ENCODE assay signal across 21 cellular contexts in genomic region chr2:233026211-233026813, GRCh38. TPM values are rescaled to one million over a fixed set of nuclear protein-coding genes. Genes with fewer than 3 reads are reported as not detected.
DNase-seq lines count a peak whose midpoint lies in the region; ATAC-seq and TF ChIP-seq lines count a peak whose summit lies in the region.
"Had no signal": no experiment of that assay in that cellular context is flagged by ENCODE, and none has a peak within 500 bp of the region (broad histone marks: within the 10 kb centered on the region; RNA-seq: fewer than 3 reads in every experiment).

No MANE protein-coding gene starts in this region.

- H3K9me2 ChIP-seq in PC-9 (ENCODE audit: insufficient read depth), result no peaks in the 10 kb centered on the region

- H3K79me2 ChIP-seq in PC-9 (ENCODE audit: low read depth) (no peaks in the 10 kb centered on the region), trophoblast cell (ENCODE audit: control insufficient read depth, insufficient read depth, low read length, poor library complexity) (peaks cover 2% of the 10 kb centered on the region)

- in situ Hi-C loops in ACHN (cut with HindIII; ENCODE audit: low pct_ligation_motif_present, low pct_unique_long_range_greater_than_20kb, low sequenced_read_pairs), result no loop called here

- ATAC-seq in left colon, result no peak
- ATAC-seq: activated CD8-positive, alpha-beta memory T cell treated with anti-CD3 and anti-CD28 coated beads, Interleukin-2, amount 10 ng/mL, durations not matched to agents 7 days and 5 days; stimulated activated memory B cell treated with anti-CD40 and anti-IgM and Interleukin-4, amounts not matched to agents 10 μg/mL and 1 μg/mL and 100 μg/mL, for 72 hours had no signal

- no peaks in the 10 kb centered on the region for H4K20me1 ChIP-seq in PC-9 (ENCODE audit: insufficient read depth)

- intact Hi-C loops in PC-9 (cut with micrococcal nuclease; ENCODE audit: unreplicated experiment), result loop anchor here (1.0 to 5.0 kb wide), 8 partner anchors 38 to 221 kb away; no protein-coding TSS in a partner anchor
- intact Hi-C loops in left ventricle myocardium inferior (cut with micrococcal nuclease), result no loop called here
- intact Hi-C loops in left colon (cut with DNase I, micrococcal nuclease), result no loop called here

- TF ChIP-seq EP300 in tibial nerve (IDR thresholded peaks at IDR 0.05), result no peak

- H3K79me1 ChIP-seq in trophoblast cell (ENCODE audit: low read length), result no peaks in the 10 kb centered on the region

- POLR2A ChIA-PET in PC-9 (lab: Charles Lee; ENCODE audit: unreplicated experiment), result interaction anchor here (0.6 to 0.7 kb wide), 2 partner anchors 57 to 140 kb away, joined by 4 to 7 read pairs; no protein-coding TSS in a partner anchor

- H3K27ac ChIP-seq in PC-9, result peak overlapping the region; percentile 72
- no peak overlapping the region for H3K27ac ChIP-seq in trophoblast cell (ENCODE audit: low read depth, low read length)
- no peak overlapping the region for H3K27ac ChIP-seq in tibial nerve
- H3K27ac ChIP-seq in left ventricle myocardium inferior (replicated peaks), result no peak overlapping the region
- H3K27ac ChIP-seq: HL-60, VCaP had no signal

- H3K36me3 ChIP-seq in PC-9 (ENCODE audit: low read depth) (no peaks in the 10 kb centered on the region), trophoblast cell (ENCODE audit: control insufficient read depth in 1 of 2, insufficient read depth in 2 of 2, low read length in 2 of 2) (no peaks in the 10 kb centered on the region), tibial nerve (no peaks in the 10 kb centered on the region), left ventricle myocardium inferior (no peaks in the 10 kb centered on the region)

- peaks cover 45% of the 10 kb centered on the region for H3K4me1 ChIP-seq in PC-9 (replicated peaks; ENCODE audit: insufficient read depth)
- peaks cover 15 to 17% of the 10 kb centered on the region in 2 experiments for H3K4me1 ChIP-seq in trophoblast cell (ENCODE audit: control insufficient read depth in 1 of 2, insufficient read depth in 2 of 2, low read length in 2 of 2)
- H3K4me1 ChIP-seq in tibial nerve, result no peaks in the 10 kb centered on the region
- H3K4me1 ChIP-seq in left ventricle myocardium inferior, result no peaks in the 10 kb centered on the region

- H3K23ac ChIP-seq in trophoblast cell (ENCODE audit: low read length), result no peak overlapping the region

- no peak overlapping the region for H3K4ac ChIP-seq in trophoblast cell (ENCODE audit: low read depth, low read length)

- no peak overlapping the region for H2AK5ac ChIP-seq in trophoblast cell (ENCODE audit: low read length)

- no peak overlapping the region for H3K14ac ChIP-seq in trophoblast cell (ENCODE audit: low read length)

- no TSS peak for BruUV-seq in PC-9 (replicated peaks; lab: Mats Ljungman, UMichigan)

- no peak overlapping the region for H2BK5ac ChIP-seq in trophoblast cell (ENCODE audit: low read depth, low read length, poor library complexity)

- TF ChIP-seq CTCF in PC-9 (conservative IDR thresholded peaks at IDR 0.05), result peak; percentile 51
- no peak for TF ChIP-seq CTCF in epithelial cell of proximal tubule (conservative IDR thresholded peaks at IDR 0.05; ENCODE audit: low read depth, low read length)
- no peak for TF ChIP-seq CTCF in tibial nerve (IDR thresholded peaks at IDR 0.05)
- no peak for TF ChIP-seq CTCF in left ventricle myocardium inferior (IDR thresholded peaks at IDR 0.05; ENCODE audit: borderline replicate concordance)

- H2BK120ac ChIP-seq in trophoblast cell (ENCODE audit: insufficient read depth, low read length, poor library complexity), result no peak overlapping the region

- H2AFZ ChIP-seq in PC-9, result no peak overlapping the region
- H2AFZ ChIP-seq in trophoblast cell (ENCODE audit: insufficient read depth, low read length, poor library complexity), result no peak overlapping the region

- TF ChIP-seq POLR2A in tibial nerve (IDR thresholded peaks at IDR 0.05), result no peak

- peaks cover 49% of the 10 kb centered on the region for H3F3A ChIP-seq in PC-9 (ENCODE audit: insufficient read depth, low read depth)

- no peak overlapping the region for H3K4me3 ChIP-seq in PC-9
- H3K4me3 ChIP-seq in epithelial cell of proximal tubule (ENCODE audit: low read depth, low read length), result no peak overlapping the region
- H3K4me3 ChIP-seq in trophoblast cell (ENCODE audit: low read depth, low read length), result no peak overlapping the region
- no peak overlapping the region for H3K4me3 ChIP-seq in tibial nerve
- H3K4me3 ChIP-seq in left ventricle myocardium inferior, result no peak overlapping the region

- CTCF ChIA-PET in PC-9 (lab: Charles Lee), result interaction anchor here (0.7 kb wide), 1 partner anchor 197 kb away, joined by 5 read pairs; no protein-coding TSS in a partner anchor

- H3K9me3 ChIP-seq in PC-9 (ENCODE audit: insufficient read depth, low read depth) (no peaks in the 10 kb centered on the region), trophoblast cell (ENCODE audit: insufficient read depth, low read depth, low read length) (peaks cover 1% of the 10 kb centered on the region), tibial nerve (no peaks in the 10 kb centered on the region), left ventricle myocardium inferior (replicated peaks) (no peaks in the 10 kb centered on the region)

- H3K9ac ChIP-seq in trophoblast cell (ENCODE audit: low read length), result no peak overlapping the region

- no peak overlapping the region for H3K18ac ChIP-seq in trophoblast cell (ENCODE audit: low read length)

- no peak overlapping the region for H4K12ac ChIP-seq in trophoblast cell (ENCODE audit: low read depth, low read length)

- WGBS in trophoblast cell (ENCODE audit: extremely low coverage, insufficient coverage, insufficient read length), result no CpG with 5 or more reads among the region's 4 CpGs
- 73 to 84% methylated on average over 4 of the region's 4 CpGs for WGBS in tibial nerve, 2 donors

- H3K27me3 ChIP-seq in PC-9 (ENCODE audit: insufficient read depth, low read depth) (no peaks in the 10 kb centered on the region), trophoblast cell (ENCODE audit: insufficient read depth, low read length) (no peaks in the 10 kb centered on the region), tibial nerve (no peaks in the 10 kb centered on the region), left ventricle myocardium inferior (ENCODE audit: low read depth) (peaks cover 6% of the 10 kb centered on the region)

- peak overlapping the region; percentile 56 for H3K4me2 ChIP-seq in PC-9
- peak overlapping the region; percentile 1 for H3K4me2 ChIP-seq in trophoblast cell (ENCODE audit: low read length)

- DNase-seq in ELR (ENCODE audit: low read depth), result peak; percentile 82
- DNase-seq in PC-9, result peak; percentile 69 to 97
- DNase-seq in epithelial cell of proximal tubule (ENCODE audit: low read depth), result peak; percentile 37
- peak; percentile 69 to 90 for DNase-seq in trophoblast cell
- DNase-seq in tibial nerve (ENCODE audit: low spot score in 2 of 2), result no peak
- no peak for DNase-seq in left ventricle myocardium inferior
- no peak for DNase-seq in left colon
- DNase-seq in ACHN, result no peak
- DNase-seq: activated CD8-positive, alpha-beta memory T cell treated with anti-CD3 and anti-CD28 coated beads, Interleukin-2, amount 10 ng/mL, durations not matched to agents 7 days and 5 days; activated naive CD8-positive, alpha-beta T cell treated with anti-CD3 and anti-CD28 coated beads, Interleukin-2, amount 10 ng/mL, durations not matched to agents 7 days and 5 days; MV-4-11; naive B cell; NCI-H2171; NK-92 treated with Interleukin-12 subunit alpha and Interleukin-12 subunit beta, amount 100 ng/mL, for 24 hours had no signal

- no peak overlapping the region for H2BK12ac ChIP-seq in trophoblast cell (ENCODE audit: low read length)

- H4K8ac ChIP-seq in trophoblast cell (ENCODE audit: low read depth, low read length), result no peak overlapping the region

- H4K91ac ChIP-seq in trophoblast cell (ENCODE audit: low read depth, low read length), result no peak overlapping the region

RNA-seq across cellular contexts. Expression of gene NEU2, which starts 6.2 kb away (rescaled TPM):
- total RNA-seq in PC-9 (2021), result not detected in 2 replicates
- not detected in 2 replicates for total RNA-seq in epithelial cell of proximal tubule
- polyA plus RNA-seq in trophoblast cell (2013), result 0.04 TPM in 1 of 2 replicates, not detected in the other
- total RNA-seq in tibial nerve, result not detected
- not detected for total RNA-seq in left ventricle myocardium inferior
- not detected for total RNA-seq in left colon
- total RNA-seq: activated CD8-positive, alpha-beta memory T cell treated with anti-CD3 and anti-CD28 coated beads, Interleukin-2, amount 10 ng/mL, durations not matched to agents 7 days and 5 days; activated naive CD8-positive, alpha-beta T cell treated with anti-CD3 and anti-CD28 coated beads, Interleukin-2, amount 10 ng/mL, durations not matched to agents 7 days and 5 days; CD8-positive, alpha-beta memory T cell; glomerular endothelial cell; kidney epithelial cell; pulmonary artery endothelial cell had no signal
- polyA plus RNA-seq: CD8-positive, alpha-beta memory T cell had no signal

RNA-seq across cellular contexts. Expression of gene NGEF, which starts 13.3 kb away (rescaled TPM):
- total RNA-seq in PC-9 (2021) (52.2 and 55.3 TPM in 2 replicates), epithelial cell of proximal tubule (4.2 and 8.6 TPM in 2 replicates), tibial nerve (10 to 100 TPM; 12.9 to 47.6 (median 22.7) TPM), left ventricle myocardium inferior (0.16 TPM), left colon (10 to 100 TPM; 34.4 to 41.4 TPM)
- polyA plus RNA-seq in trophoblast cell (2013), result 0.21 and 0.26 TPM in 2 replicates
- total RNA-seq: activated CD8-positive, alpha-beta memory T cell treated with anti-CD3 and anti-CD28 coated beads, Interleukin-2, amount 10 ng/mL, durations not matched to agents 7 days and 5 days; activated naive CD8-positive, alpha-beta T cell treated with anti-CD3 and anti-CD28 coated beads, Interleukin-2, amount 10 ng/mL, durations not matched to agents 7 days and 5 days had no signal
- polyA plus RNA-seq: CD8-positive, alpha-beta memory T cell had no signal

RNA-seq across cellular contexts. Expression of gene INPP5D, which starts 33.8 kb away (rescaled TPM):
- total RNA-seq in PC-9 (2021) (0.55 and 0.74 TPM in 2 replicates), epithelial cell of proximal tubule (0.80 and 1.8 TPM in 2 replicates), tibial nerve (10 to 100 TPM; 22.8 to 55.3 (median 42.1) TPM), left ventricle myocardium inferior (4.9 TPM), left colon (10 to 100 TPM in 1 of 2 donors, 1 to 10 TPM in 1; 6.6 to 10.6 TPM)
- polyA plus RNA-seq in trophoblast cell (2013), result 6.1 and 6.2 TPM in 2 replicates

Comparison
In these comparisons a context has a peak if more than half of its experiments do, and no peak if none do; other contexts are left out.
1. DNase-seq: peak in ELR (single experiment), PC-9 (2 of 2), epithelial cell of proximal tubule (single experiment) and trophoblast cell (2 of 2); none in tibial nerve (0 of 2), left ventricle myocardium inferior (single experiment), left colon (0 of 2) and ACHN (single experiment).